Comparison of ENCODE assay signal across 30 cellular contexts in the genomic region with DNA sequence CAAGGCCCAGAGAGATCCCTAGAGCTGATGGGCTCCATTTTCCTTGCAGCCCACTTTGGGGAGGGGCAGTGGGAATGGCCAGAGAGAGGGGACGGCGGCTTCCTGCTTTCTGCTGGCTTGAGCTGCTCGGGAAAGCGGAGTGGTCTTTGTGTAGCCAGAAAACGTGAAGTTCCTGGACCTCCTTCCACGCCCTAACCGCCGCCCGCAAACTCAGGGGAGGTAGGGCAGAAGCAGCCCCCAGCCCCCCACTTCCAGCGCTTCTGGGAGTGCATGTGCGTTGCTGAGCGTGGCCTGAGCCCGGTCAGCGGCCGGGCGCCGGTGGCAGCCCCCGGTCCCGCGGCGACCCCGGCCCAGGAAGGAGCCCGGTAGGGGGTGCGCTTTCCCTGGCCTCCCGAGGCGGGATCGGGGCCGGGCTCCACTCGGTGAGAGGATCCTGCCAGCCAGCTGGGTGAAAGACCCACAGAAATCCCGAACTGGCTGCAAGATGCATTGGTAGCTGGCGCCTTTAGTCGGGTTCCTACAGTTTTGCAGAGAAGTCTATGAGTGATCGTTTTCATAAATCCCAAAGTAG. TPM values are rescaled to one million over a fixed set of nuclear protein-coding genes. Genes with fewer than 3 reads are reported as not detected.
DNase-seq lines count a peak whose midpoint lies in the region; ATAC-seq and TF ChIP-seq lines count a peak whose summit lies in the region.
"Had no signal": no experiment of that assay in that cellular context is flagged by ENCODE, and none has a peak within 500 bp of the region (broad histone marks: within the 10 kb centered on the region; RNA-seq: fewer than 3 reads in every experiment).

No MANE protein-coding gene starts in this region.

- peak overlapping the region; percentile 64 for H3K9ac ChIP-seq in ES-I3 (ENCODE audit: low read depth, low read length)
- H3K9ac ChIP-seq in iPS-15b (ENCODE audit: low read depth, low read length), result peak overlapping the region; percentile 70

- H3K36me3 ChIP-seq in ES-I3 (ENCODE audit: insufficient read depth, low read length) (no peaks in the 10 kb centered on the region), iPS-15b (ENCODE audit: control insufficient read depth, insufficient read depth, low read length) (no peaks in the 10 kb centered on the region), aorta (ENCODE audit: control insufficient read depth in 1 of 2, insufficient read depth in 2 of 2, low read length in 1 of 2) (no peaks in the 10 kb centered on the region), prostate gland (no peaks in the 10 kb centered on the region)
- H3K36me3 ChIP-seq: cardiac muscle cell, uterus had no signal

- WGBS in aorta, 2 donors, result 2 to 5% methylated on average over 33 of the region's 33 CpGs
- 10% methylated on average over 33 of the region's 33 CpGs for WGBS in prostate gland

- TF ChIP-seq CTCF in brain (conservative IDR thresholded peaks at IDR 0.05) (no peak), neural crest cell (conservative IDR thresholded peaks at IDR 0.05) (peak; percentile 46), prostate gland (IDR thresholded peaks at IDR 0.05) (no peak)

- H3K27me3 Mint-ChIP-seq in brain (peaks cover 47% of the 10 kb centered on the region), neural crest cell (ENCODE audit: low read depth) (peaks cover 46% of the 10 kb centered on the region)

- intact Hi-C loops in aorta (cut with DNase I) (no loop called here), prostate gland (cut with DNase I) (no loop called here)

- no peak overlapping the region for H3K27ac Mint-ChIP-seq in brain
- H3K27ac Mint-ChIP-seq in neural crest cell (ENCODE audit: unreplicated experiment), result no peak overlapping the region
- H3K27ac Mint-ChIP-seq: activated naive CD4-positive, alpha-beta T cell treated with anti-CD3 and anti-CD28 coated beads, Interleukin-2, amount 10 ng/mL, durations not matched to agents 7 days and 5 days; CD4-positive, alpha-beta memory T cell; natural killer cell treated with Interleukin-12 subunit alpha and Interleukin-12 subunit beta and Interleukin-15 and Interleukin-18, amount 100 ng/mL, for 72 hours; stimulated activated naive B cell treated with anti-CD40 and anti-IgM and Interleukin-4, amounts not matched to agents 10 μg/mL and 1 μg/mL and 100 μg/mL, for 72 hours had no signal

- no peaks in the 10 kb centered on the region for H3K36me3 Mint-ChIP-seq in brain
- no peaks in the 10 kb centered on the region for H3K36me3 Mint-ChIP-seq in neural crest cell (ENCODE audit: low read depth)
- H3K36me3 Mint-ChIP-seq: activated naive CD4-positive, alpha-beta T cell treated with anti-CD3 and anti-CD28 coated beads, Interleukin-2, amount 10 ng/mL, durations not matched to agents 7 days and 5 days; CD4-positive, alpha-beta memory T cell; natural killer cell treated with Interleukin-12 subunit alpha and Interleukin-12 subunit beta and Interleukin-15 and Interleukin-18, amount 100 ng/mL, for 72 hours; stimulated activated naive B cell treated with anti-CD40 and anti-IgM and Interleukin-4, amounts not matched to agents 10 μg/mL and 1 μg/mL and 100 μg/mL, for 72 hours had no signal

- no peak for ATAC-seq in aorta (ENCODE audit: low FRiP score)
- ATAC-seq in GM21367 (IDR thresholded peaks at IDR 0.05; ENCODE audit: unreplicated experiment), result no peak
- ATAC-seq: left ventricle myocardium superior; stimulated activated naive B cell treated with anti-CD40 and anti-IgM and Interleukin-4, amounts not matched to agents 10 μg/mL and 1 μg/mL and 100 μg/mL, for 72 hours had no signal

- H3K9me3 Mint-ChIP-seq in brain, result peaks cover 0 to 2% (median 0%) of the 10 kb centered on the region in 5 experiments
- no peaks in the 10 kb centered on the region for H3K9me3 Mint-ChIP-seq in neural crest cell
- H3K9me3 Mint-ChIP-seq: activated naive CD4-positive, alpha-beta T cell treated with anti-CD3 and anti-CD28 coated beads, Interleukin-2, amount 10 ng/mL, durations not matched to agents 7 days and 5 days; CD4-positive, alpha-beta memory T cell; natural killer cell treated with Interleukin-12 subunit alpha and Interleukin-12 subunit beta and Interleukin-15 and Interleukin-18, amount 100 ng/mL, for 72 hours; stimulated activated naive B cell treated with anti-CD40 and anti-IgM and Interleukin-4, amounts not matched to agents 10 μg/mL and 1 μg/mL and 100 μg/mL, for 72 hours had no signal

- H3K9me3 ChIP-seq in ES-I3 (ENCODE audit: control insufficient read depth, insufficient read depth, low read length), result no peaks in the 10 kb centered on the region
- no peaks in the 10 kb centered on the region for H3K9me3 ChIP-seq in iPS-15b (ENCODE audit: control insufficient read depth, insufficient read depth, low read length)
- H3K9me3 ChIP-seq in aorta (ENCODE audit: control insufficient read depth, low read length), result no peaks in the 10 kb centered on the region
- no peaks in the 10 kb centered on the region for H3K9me3 ChIP-seq in prostate gland
- H3K9me3 ChIP-seq: uterus had no signal

- H3K4me1 Mint-ChIP-seq in brain (peaks cover 12% of the 10 kb centered on the region), neural crest cell (peaks cover 6% of the 10 kb centered on the region)
- H3K4me1 Mint-ChIP-seq: activated naive CD4-positive, alpha-beta T cell treated with anti-CD3 and anti-CD28 coated beads, Interleukin-2, amount 10 ng/mL, durations not matched to agents 7 days and 5 days; stimulated activated naive B cell treated with anti-CD40 and anti-IgM and Interleukin-4, amounts not matched to agents 10 μg/mL and 1 μg/mL and 100 μg/mL, for 72 hours had no signal

- no peak for TF ChIP-seq POLR2A in prostate gland (IDR thresholded peaks at IDR 0.05)

- H3K27me3 ChIP-seq in iPS-15b (ENCODE audit: control insufficient read depth, insufficient read depth, low read length) (no peaks in the 10 kb centered on the region), aorta (ENCODE audit: control insufficient read depth in 1 of 2, insufficient read depth in 2 of 2, low read length in 1 of 2) (no peaks in the 10 kb centered on the region), prostate gland (replicated peaks; ENCODE audit: insufficient read depth) (peaks cover 2% of the 10 kb centered on the region)
- H3K27me3 ChIP-seq: cardiac muscle cell, uterus had no signal

- peaks cover 12% of the 10 kb centered on the region for H3K4me1 ChIP-seq in ES-I3 (ENCODE audit: insufficient read depth, low read length)
- H3K4me1 ChIP-seq in iPS-15b (ENCODE audit: control insufficient read depth, insufficient read depth, low read length), result peaks cover 15% of the 10 kb centered on the region
- no peaks in the 10 kb centered on the region for H3K4me1 ChIP-seq in aorta (ENCODE audit: control insufficient read depth in 1 of 2, insufficient read depth in 2 of 2, low read length in 2 of 2)
- no peaks in the 10 kb centered on the region for H3K4me1 ChIP-seq in prostate gland (replicated peaks)
- H3K4me1 ChIP-seq: uterus had no signal

- H3K4me3 ChIP-seq in iPS-15b (ENCODE audit: low read depth, low read length) (peak overlapping the region; percentile 50), aorta (ENCODE audit: low read length in 2 of 2) (no peak overlapping the region), prostate gland (no peak overlapping the region)
- H3K4me3 ChIP-seq: cardiac muscle cell, coronary artery, SK-N-MC, uterus had no signal

- H3K27ac ChIP-seq in aorta (ENCODE audit: low read depth in 1 of 2, low read length in 2 of 2), result no peak overlapping the region
- no peak overlapping the region for H3K27ac ChIP-seq in prostate gland
- H3K27ac ChIP-seq: cardiac muscle cell, coronary artery, HL-60, SK-N-MC, uterus had no signal

- H3K4me3 Mint-ChIP-seq in brain (peak overlapping the region in 4 of 5 experiments; percentile 23 to 55 (median 52)), neural crest cell (peak overlapping the region; percentile 19)
- H3K4me3 Mint-ChIP-seq: activated naive CD4-positive, alpha-beta T cell treated with anti-CD3 and anti-CD28 coated beads, Interleukin-2, amount 10 ng/mL, durations not matched to agents 7 days and 5 days; natural killer cell treated with Interleukin-12 subunit alpha and Interleukin-12 subunit beta and Interleukin-15 and Interleukin-18, amount 100 ng/mL, for 72 hours; stimulated activated naive B cell treated with anti-CD40 and anti-IgM and Interleukin-4, amounts not matched to agents 10 μg/mL and 1 μg/mL and 100 μg/mL, for 72 hours had no signal

- peak; percentile 30 for DNase-seq in neural crest cell (ENCODE audit: low read depth, low spot score)
- DNase-seq in aorta, result no peak
- no peak for DNase-seq in activated CD8-positive, alpha-beta memory T cell treated with anti-CD3 and anti-CD28 coated beads for 24 hours
- DNase-seq in prostate gland (ENCODE audit: low spot score), result no peak
- DNase-seq: activated CD4-positive, alpha-beta T cell treated with anti-CD3 and anti-CD28 coated beads, Interleukin-2, amount 50 U/mL, for 1 hour; activated naive CD4-positive, alpha-beta T cell treated with anti-CD3 and anti-CD28 coated beads, Interleukin-2, amount 10 ng/mL, durations not matched to agents 7 days and 5 days; AML-193; CD4-positive, alpha-beta memory T cell; GF-D8; left ventricle myocardium superior; NCI-H1105; NCI-H2029 treated with DMSO at 0.1 percent for 48 hours; NCI-H226; posterior cingulate gyrus; stimulated activated CD4-positive, alpha-beta T cell treated with anti-CD3 and anti-CD28 coated beads, Interleukin-1b, Interleukin-23, amount 100 ng/mL, for 48 hours; stimulated activated naive B cell treated with anti-CD40 and anti-IgM and Interleukin-4, amounts not matched to agents 10 μg/mL and 1 μg/mL and 100 μg/mL, for 72 hours; uterus had no signal

RNA-seq across cellular contexts. Expression of a gene that starts 25.3 kb away (rescaled TPM):
- polyA plus RNA-seq in brain (ENCODE audit: insufficient read depth, low read depth, low replicate concordance) (not detected), aorta (under 1 TPM in 1 of 2 donors, not detected in 1; 0.25 TPM)
- total RNA-seq in neural crest cell (not detected in 2 replicates), aorta (not detected), prostate gland (10 to 100 TPM in 1 of 2 donors, not detected in 1; 24.1 TPM)
- total RNA-seq: cardiac muscle cell; CD4-positive, alpha-beta memory T cell; fibroblast of lung; left ventricle myocardium superior; natural killer cell treated with Interleukin-12 subunit alpha and Interleukin-12 subunit beta and Interleukin-15 and Interleukin-18, amount 100 ng/mL, for 72 hours; RPMI7951; T-helper 2 cell treated with Interferon-gamma antibody and Interleukin-4, amounts not matched to agents 100 ng/mL and 5 ng/mL, for 36 hours; temporal lobe; uterus had no signal
- polyA plus RNA-seq: cardiac muscle cell; CD4-positive, alpha-beta memory T cell; fibroblast of lung had no signal
